ENCODE assay signal across 1 cellular context in the genomic region with DNA sequence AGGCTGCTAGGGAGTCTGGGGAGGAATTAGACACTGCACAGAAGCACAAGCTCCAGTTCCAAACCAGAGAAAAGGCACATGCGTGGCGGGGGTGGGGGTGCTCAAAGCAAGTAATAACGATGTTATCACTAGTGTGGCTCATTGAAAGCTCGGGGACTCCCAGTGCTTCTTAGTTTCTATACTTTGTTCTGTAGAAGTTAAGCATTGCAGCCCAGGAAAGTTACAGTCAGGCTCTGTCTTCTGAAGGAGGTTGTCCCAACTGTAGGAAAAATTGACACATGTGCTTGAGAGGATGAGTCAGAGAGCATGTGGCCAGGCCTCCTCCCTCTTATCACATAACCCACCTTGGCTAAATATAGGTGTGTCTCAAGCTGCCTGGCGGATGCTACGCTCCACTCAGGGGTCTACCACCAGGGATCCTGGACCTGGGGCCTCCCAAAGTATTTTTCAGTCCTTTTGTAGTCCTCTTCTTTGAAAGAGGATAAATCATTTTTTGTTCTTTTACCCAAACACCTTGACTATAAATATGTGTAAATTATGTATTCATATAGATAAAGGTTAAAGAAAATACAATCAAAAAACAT.
A peak's percentile ranks its signal among the peaks of the same experiment; 100 is the strongest.
TF ChIP-seq lines count a peak whose summit lies in the region.

No MANE protein-coding gene starts in this region.

TF ChIP-seq in K562, 482 proteins besides CTCF, POLR2A, EP300 and RAD21 (continued from another document):
- TF ChIP-seq CSDE1 (IDR thresholded peaks at IDR 0.05) (no peak), ZNF133 (CRISPR knock-in tag; IDR thresholded peaks at IDR 0.05) (no peak), ZKSCAN1 (IDR thresholded peaks at IDR 0.05; ENCODE audit: low read depth, low read length) (peak; percentile 78), HNRNPL (IDR thresholded peaks at IDR 0.05; ENCODE audit: low read depth, low read length) (no peak), CREBBP (IDR thresholded peaks at IDR 0.05; ENCODE audit: low read depth, low read length) (no peak), SLC30A9 (CRISPR knock-in tag; IDR thresholded peaks at IDR 0.05) (no peak), NFATC3 (IDR thresholded peaks at IDR 0.05) (peak; percentile 99), RBM15 (IDR thresholded peaks at IDR 0.05; ENCODE audit: insufficient read depth, low read length) (no peak), MAFK (IDR thresholded peaks at IDR 0.05; ENCODE audit: low read length) (peak; percentile 57; the same call in 1 of the 2 replicates), ZNF79 (CRISPR knock-in tag; IDR thresholded peaks at IDR 0.05; ENCODE audit: low read depth) (no peak), JUND (IDR thresholded peaks at IDR 0.05; ENCODE audit: borderline replicate concordance, low read depth, low read length) (peak; percentile 100), JUND (tag; IDR thresholded peaks at IDR 0.05; ENCODE audit: borderline replicate concordance, low read depth, low read length) (peak; percentile 100), ZSCAN29 (IDR thresholded peaks at IDR 0.05) (no peak), ZC3H4 (CRISPR knock-in tag; IDR thresholded peaks at IDR 0.05; ENCODE audit: borderline replicate concordance) (no peak), NFIX (CRISPR knock-in tag; IDR thresholded peaks at IDR 0.05; ENCODE audit: low read depth) (no peak)
- TF ChIP-seq, protein P1, sequence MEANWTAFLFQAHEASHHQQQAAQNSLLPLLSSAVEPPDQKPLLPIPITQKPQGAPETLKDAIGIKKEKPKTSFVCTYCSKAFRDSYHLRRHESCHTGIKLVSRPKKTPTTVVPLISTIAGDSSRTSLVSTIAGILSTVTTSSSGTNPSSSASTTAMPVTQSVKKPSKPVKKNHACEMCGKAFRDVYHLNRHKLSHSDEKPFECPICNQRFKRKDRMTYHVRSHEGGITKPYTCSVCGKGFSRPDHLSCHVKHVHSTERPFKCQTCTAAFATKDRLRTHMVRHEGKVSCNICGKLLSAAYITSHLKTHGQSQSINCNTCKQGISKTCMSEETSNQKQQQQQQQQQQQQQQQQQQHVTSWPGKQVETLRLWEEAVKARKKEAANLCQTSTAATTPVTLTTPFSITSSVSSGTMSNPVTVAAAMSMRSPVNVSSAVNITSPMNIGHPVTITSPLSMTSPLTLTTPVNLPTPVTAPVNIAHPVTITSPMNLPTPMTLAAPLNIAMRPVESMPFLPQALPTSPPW (CRISPR knock-in tag; IDR thresholded peaks at IDR 0.05): peak; percentile 48; the same call in 1 of the 2 replicates
- TF ChIP-seq, protein P2, sequence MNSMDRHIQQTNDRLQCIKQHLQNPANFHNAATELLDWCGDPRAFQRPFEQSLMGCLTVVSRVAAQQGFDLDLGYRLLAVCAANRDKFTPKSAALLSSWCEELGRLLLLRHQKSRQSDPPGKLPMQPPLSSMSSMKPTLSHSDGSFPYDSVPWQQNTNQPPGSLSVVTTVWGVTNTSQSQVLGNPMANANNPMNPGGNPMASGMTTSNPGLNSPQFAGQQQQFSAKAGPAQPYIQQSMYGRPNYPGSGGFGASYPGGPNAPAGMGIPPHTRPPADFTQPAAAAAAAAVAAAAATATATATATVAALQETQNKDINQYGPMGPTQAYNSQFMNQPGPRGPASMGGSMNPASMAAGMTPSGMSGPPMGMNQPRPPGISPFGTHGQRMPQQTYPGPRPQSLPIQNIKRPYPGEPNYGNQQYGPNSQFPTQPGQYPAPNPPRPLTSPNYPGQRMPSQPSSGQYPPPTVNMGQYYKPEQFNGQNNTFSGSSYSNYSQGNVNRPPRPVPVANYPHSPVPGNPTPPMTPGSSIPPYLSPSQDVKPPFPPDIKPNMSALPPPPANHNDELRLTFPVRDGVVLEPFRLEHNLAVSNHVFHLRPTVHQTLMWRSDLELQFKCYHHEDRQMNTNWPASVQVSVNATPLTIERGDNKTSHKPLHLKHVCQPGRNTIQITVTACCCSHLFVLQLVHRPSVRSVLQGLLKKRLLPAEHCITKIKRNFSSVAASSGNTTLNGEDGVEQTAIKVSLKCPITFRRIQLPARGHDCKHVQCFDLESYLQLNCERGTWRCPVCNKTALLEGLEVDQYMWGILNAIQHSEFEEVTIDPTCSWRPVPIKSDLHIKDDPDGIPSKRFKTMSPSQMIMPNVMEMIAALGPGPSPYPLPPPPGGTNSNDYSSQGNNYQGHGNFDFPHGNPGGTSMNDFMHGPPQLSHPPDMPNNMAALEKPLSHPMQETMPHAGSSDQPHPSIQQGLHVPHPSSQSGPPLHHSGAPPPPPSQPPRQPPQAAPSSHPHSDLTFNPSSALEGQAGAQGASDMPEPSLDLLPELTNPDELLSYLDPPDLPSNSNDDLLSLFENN (IDR thresholded peaks at IDR 0.05; ENCODE audit: low read depth in 2 of 2, low read length in 2 of 2): peak in 1 of 2 experiments; percentile 93; a peak in 2 of 4 replicates
- TF ChIP-seq, protein P3, sequence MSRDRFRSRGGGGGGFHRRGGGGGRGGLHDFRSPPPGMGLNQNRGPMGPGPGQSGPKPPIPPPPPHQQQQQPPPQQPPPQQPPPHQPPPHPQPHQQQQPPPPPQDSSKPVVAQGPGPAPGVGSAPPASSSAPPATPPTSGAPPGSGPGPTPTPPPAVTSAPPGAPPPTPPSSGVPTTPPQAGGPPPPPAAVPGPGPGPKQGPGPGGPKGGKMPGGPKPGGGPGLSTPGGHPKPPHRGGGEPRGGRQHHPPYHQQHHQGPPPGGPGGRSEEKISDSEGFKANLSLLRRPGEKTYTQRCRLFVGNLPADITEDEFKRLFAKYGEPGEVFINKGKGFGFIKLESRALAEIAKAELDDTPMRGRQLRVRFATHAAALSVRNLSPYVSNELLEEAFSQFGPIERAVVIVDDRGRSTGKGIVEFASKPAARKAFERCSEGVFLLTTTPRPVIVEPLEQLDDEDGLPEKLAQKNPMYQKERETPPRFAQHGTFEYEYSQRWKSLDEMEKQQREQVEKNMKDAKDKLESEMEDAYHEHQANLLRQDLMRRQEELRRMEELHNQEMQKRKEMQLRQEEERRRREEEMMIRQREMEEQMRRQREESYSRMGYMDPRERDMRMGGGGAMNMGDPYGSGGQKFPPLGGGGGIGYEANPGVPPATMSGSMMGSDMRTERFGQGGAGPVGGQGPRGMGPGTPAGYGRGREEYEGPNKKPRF (IDR thresholded peaks at IDR 0.05; ENCODE audit: low read depth, low read length): no peak
- TF ChIP-seq, protein P4, sequence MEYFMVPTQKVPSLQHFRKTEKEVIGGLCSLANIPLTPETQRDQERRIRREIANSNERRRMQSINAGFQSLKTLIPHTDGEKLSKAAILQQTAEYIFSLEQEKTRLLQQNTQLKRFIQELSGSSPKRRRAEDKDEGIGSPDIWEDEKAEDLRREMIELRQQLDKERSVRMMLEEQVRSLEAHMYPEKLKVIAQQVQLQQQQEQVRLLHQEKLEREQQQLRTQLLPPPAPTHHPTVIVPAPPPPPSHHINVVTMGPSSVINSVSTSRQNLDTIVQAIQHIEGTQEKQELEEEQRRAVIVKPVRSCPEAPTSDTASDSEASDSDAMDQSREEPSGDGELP (CRISPR knock-in tag; IDR thresholded peaks at IDR 0.05; ENCODE audit: borderline replicate concordance): peak; percentile 87
- TF ChIP-seq, protein P5, sequence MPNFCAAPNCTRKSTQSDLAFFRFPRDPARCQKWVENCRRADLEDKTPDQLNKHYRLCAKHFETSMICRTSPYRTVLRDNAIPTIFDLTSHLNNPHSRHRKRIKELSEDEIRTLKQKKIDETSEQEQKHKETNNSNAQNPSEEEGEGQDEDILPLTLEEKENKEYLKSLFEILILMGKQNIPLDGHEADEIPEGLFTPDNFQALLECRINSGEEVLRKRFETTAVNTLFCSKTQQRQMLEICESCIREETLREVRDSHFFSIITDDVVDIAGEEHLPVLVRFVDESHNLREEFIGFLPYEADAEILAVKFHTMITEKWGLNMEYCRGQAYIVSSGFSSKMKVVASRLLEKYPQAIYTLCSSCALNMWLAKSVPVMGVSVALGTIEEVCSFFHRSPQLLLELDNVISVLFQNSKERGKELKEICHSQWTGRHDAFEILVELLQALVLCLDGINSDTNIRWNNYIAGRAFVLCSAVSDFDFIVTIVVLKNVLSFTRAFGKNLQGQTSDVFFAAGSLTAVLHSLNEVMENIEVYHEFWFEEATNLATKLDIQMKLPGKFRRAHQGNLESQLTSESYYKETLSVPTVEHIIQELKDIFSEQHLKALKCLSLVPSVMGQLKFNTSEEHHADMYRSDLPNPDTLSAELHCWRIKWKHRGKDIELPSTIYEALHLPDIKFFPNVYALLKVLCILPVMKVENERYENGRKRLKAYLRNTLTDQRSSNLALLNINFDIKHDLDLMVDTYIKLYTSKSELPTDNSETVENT (CRISPR knock-in tag; IDR thresholded peaks at IDR 0.05): peak; percentile 73; the same call in 1 of the 2 replicates
- TF ChIP-seq, protein P6, sequence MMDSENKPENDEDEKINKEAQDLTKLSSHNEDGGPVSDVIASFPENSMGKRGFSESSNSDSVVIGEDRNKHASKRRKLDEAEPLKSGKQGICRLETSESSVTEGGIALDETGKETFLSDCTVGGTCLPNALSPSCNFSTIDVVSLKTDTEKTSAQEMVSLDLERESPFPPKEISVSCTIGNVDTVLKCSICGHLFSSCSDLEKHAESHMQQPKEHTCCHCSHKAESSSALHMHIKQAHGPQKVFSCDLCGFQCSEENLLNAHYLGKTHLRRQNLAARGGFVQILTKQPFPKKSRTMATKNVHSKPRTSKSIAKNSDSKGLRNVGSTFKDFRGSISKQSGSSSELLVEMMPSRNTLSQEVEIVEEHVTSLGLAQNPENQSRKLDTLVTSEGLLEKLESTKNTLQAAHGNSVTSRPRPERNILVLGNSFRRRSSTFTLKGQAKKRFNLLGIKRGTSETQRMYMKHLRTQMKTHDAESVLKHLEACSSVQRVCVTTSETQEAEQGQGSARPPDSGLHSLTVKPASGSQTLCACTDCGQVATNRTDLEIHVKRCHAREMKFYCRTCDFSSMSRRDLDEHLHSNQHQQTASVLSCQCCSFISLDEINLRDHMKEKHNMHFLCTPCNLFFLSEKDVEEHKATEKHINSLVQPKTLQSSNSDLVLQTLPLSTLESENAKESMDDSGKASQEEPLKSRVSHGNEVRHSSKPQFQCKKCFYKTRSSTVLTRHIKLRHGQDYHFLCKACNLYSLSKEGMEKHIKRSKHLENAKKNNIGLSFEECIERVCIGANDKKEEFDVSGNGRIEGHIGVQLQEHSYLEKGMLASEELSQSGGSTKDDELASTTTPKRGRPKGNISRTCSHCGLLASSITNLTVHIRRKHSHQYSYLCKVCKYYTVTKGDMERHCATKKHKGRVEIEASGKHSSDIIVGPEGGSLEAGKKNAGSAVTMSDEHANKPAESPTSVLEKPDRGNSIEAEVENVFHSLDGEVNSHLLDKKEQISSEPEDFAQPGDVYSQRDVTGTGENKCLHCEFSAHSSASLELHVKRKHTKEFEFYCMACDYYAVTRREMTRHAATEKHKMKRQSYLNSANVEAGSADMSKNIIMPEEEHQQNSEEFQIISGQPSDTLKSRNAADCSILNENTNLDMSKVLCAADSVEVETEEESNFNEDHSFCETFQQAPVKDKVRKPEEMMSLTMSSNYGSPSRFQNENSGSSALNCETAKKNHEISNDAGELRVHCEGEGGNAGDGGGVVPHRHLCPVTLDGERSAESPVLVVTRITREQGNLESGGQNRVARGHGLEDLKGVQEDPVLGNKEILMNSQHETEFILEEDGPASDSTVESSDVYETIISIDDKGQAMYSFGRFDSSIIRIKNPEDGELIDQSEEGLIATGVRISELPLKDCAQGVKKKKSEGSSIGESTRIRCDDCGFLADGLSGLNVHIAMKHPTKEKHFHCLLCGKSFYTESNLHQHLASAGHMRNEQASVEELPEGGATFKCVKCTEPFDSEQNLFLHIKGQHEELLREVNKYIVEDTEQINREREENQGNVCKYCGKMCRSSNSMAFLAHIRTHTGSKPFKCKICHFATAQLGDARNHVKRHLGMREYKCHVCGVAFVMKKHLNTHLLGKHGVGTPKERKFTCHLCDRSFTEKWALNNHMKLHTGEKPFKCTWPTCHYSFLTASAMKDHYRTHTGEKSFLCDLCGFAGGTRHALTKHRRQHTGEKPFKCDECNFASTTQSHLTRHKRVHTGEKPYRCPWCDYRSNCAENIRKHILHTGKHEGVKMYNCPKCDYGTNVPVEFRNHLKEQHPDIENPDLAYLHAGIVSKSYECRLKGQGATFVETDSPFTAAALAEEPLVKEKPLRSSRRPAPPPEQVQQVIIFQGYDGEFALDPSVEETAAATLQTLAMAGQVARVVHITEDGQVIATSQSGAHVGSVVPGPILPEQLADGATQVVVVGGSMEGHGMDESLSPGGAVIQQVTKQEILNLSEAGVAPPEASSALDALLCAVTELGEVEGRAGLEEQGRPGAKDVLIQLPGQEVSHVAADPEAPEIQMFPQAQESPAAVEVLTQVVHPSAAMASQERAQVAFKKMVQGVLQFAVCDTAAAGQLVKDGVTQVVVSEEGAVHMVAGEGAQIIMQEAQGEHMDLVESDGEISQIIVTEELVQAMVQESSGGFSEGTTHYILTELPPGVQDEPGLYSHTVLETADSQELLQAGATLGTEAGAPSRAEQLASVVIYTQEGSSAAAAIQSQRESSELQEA (IDR thresholded peaks at IDR 0.05; ENCODE audit: low read depth): no peak
- TF ChIP-seq, protein P7, sequence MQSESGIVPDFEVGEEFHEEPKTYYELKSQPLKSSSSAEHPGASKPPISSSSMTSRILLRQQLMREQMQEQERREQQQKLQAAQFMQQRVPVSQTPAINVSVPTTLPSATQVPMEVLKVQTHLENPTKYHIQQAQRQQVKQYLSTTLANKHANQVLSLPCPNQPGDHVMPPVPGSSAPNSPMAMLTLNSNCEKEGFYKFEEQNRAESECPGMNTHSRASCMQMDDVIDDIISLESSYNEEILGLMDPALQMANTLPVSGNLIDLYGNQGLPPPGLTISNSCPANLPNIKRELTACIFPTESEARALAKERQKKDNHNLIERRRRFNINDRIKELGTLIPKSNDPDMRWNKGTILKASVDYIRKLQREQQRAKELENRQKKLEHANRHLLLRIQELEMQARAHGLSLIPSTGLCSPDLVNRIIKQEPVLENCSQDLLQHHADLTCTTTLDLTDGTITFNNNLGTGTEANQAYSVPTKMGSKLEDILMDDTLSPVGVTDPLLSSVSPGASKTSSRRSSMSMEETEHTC (IDR thresholded peaks at IDR 0.05): peak; percentile 100
- TF ChIP-seq, protein P8, sequence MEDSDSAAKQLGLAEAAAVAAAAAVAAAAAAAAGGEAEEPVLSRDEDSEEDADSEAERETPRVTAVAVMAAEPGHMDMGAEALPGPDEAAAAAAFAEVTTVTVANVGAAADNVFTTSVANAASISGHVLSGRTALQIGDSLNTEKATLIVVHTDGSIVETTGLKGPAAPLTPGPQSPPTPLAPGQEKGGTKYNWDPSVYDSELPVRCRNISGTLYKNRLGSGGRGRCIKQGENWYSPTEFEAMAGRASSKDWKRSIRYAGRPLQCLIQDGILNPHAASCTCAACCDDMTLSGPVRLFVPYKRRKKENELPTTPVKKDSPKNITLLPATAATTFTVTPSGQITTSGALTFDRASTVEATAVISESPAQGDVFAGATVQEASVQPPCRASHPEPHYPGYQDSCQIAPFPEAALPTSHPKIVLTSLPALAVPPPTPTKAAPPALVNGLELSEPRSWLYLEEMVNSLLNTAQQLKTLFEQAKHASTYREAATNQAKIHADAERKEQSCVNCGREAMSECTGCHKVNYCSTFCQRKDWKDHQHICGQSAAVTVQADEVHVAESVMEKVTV (CRISPR knock-in tag; IDR thresholded peaks at IDR 0.05): no peak
